15 cellular contexts compared by ENCODE assay signal in the genomic region with DNA sequence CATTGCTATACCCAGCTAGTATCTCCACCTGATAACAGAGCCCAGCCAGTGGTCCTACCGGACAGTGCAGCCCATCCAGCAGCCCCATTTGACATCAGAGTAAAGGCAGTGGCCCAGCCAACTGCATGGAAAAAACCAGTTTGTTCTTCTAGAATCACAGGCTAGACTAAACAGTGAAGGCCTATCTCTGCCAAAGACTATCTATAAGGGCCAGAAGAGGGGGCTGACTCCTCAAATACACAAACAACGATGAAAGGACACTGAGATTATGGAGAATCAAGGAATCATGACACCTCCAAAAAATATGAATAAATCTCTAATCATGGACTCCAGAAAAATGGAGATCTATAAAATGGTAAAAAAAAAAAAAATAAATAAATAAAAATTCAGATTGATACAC.
DNase-seq lines count a peak whose midpoint lies in the region; ATAC-seq and TF ChIP-seq lines count a peak whose summit lies in the region.
"Had no signal": no experiment of that assay in that cellular context is flagged by ENCODE, and none has a peak within 500 bp of the region (broad histone marks: within the 10 kb centered on the region; RNA-seq: fewer than 3 reads in every experiment).

No MANE protein-coding gene starts in this region.

- no peak overlapping the region for H3K4ac ChIP-seq in neuronal stem cell (ENCODE audit: low read length)

- H3K36me3 ChIP-seq in GM23338 (ENCODE audit: insufficient read depth) (no peaks in the 10 kb centered on the region), iPS DF 6.9 (ENCODE audit: control insufficient read depth, insufficient read depth, low read length) (no peaks in the 10 kb centered on the region), neuronal stem cell (replicated peaks in 1 of 2; ENCODE audit: control insufficient read depth in 2 of 2, insufficient read depth in 2 of 2, low read length in 2 of 2) (no peaks in the 10 kb centered on the region), SJCRH30 (no peaks in the 10 kb centered on the region)

- H3K4me2 ChIP-seq in GM23338, result peak overlapping the region; percentile 1; the same call in 1 of the 2 replicates
- H3K4me2 ChIP-seq in neuronal stem cell (ENCODE audit: insufficient read depth, low read length, poor library complexity, severe bottlenecking), result no peak overlapping the region

- H2BK5ac ChIP-seq in neuronal stem cell (ENCODE audit: low read length), result no peak overlapping the region

- H2AK5ac ChIP-seq in neuronal stem cell (ENCODE audit: low read depth, low read length), result no peak overlapping the region

- no peaks in the 10 kb centered on the region for H3K27me3 ChIP-seq in GM23338 (ENCODE audit: insufficient read depth)
- no peaks in the 10 kb centered on the region for H3K27me3 ChIP-seq in iPS DF 6.9 (ENCODE audit: control insufficient read depth, insufficient read depth, low read length)
- peaks cover 0 to 7% (median 0%) of the 10 kb centered on the region in 3 experiments for H3K27me3 ChIP-seq in neuronal stem cell (ENCODE audit: control insufficient read depth in 3 of 3, insufficient read depth in 3 of 3, low read depth in 1 of 3, low read length in 3 of 3)
- no peaks in the 10 kb centered on the region for H3K27me3 ChIP-seq in SJCRH30

- H3K4me1 ChIP-seq in GM23338 (ENCODE audit: insufficient read depth), result peaks cover 14% of the 10 kb centered on the region
- peaks cover 6% of the 10 kb centered on the region for H3K4me1 ChIP-seq in iPS DF 6.9 (ENCODE audit: control insufficient read depth, insufficient read depth, low read length)
- peaks cover 0 to 3% of the 10 kb centered on the region in 2 donors for H3K4me1 ChIP-seq in neuronal stem cell (ENCODE audit: control insufficient read depth in 2 of 2, insufficient read depth in 1 of 2, low read depth in 1 of 2, low read length in 2 of 2)
- no peaks in the 10 kb centered on the region for H3K4me1 ChIP-seq in SJCRH30

- H3K9me3 ChIP-seq in iPS DF 6.9 (ENCODE audit: control insufficient read depth, insufficient read depth, low read length) (no peaks in the 10 kb centered on the region), neuronal stem cell (replicated peaks in 1 of 2; ENCODE audit: control insufficient read depth in 2 of 2, insufficient read depth in 1 of 2, low read depth in 1 of 2, low read length in 2 of 2) (no peaks in the 10 kb centered on the region), SJCRH30 (replicated peaks) (no peaks in the 10 kb centered on the region)

- peaks cover 22% of the 10 kb centered on the region for H3K79me2 ChIP-seq in GM23338 (replicated peaks; ENCODE audit: insufficient read depth)

- peak in 1 of 2 experiments; percentile 30; a peak in 3 of 4 replicates for TF ChIP-seq CTCF in GM23338 (conservative IDR thresholded peaks at IDR 0.05; ENCODE audit: low read depth in 2 of 2)
- no peak for TF ChIP-seq CTCF in WTC11 (IDR thresholded peaks at IDR 0.05)

- no CpG with 5 or more reads among the region's 2 CpGs for WGBS in iPS DF 6.9 (ENCODE audit: insufficient coverage, insufficient read length)
- no CpG with 5 or more reads among the region's 2 CpGs for WGBS in neuronal stem cell (ENCODE audit: extremely low coverage in 2 of 2, insufficient read length in 2 of 2, insufficient replicate concordance in 1 of 2), 2 donors

- H3K79me1 ChIP-seq in neuronal stem cell (ENCODE audit: low read depth, low read length), result no peaks in the 10 kb centered on the region

- peaks cover 5% of the 10 kb centered on the region; the same call in 1 of the 2 replicates for H3F3A ChIP-seq in GM23338 (replicated peaks; ENCODE audit: low read depth)

- no peak for ATAC-seq in GM23338
- no peak for ATAC-seq in WTC11

- H4K91ac ChIP-seq in neuronal stem cell (ENCODE audit: low read depth, low read length, poor library complexity), result no peak overlapping the region

- peaks cover 9% of the 10 kb centered on the region for H3K9me3 Mint-ChIP-seq in GM23338
- peaks cover 4% of the 10 kb centered on the region for H3K9me3 Mint-ChIP-seq in WTC11
- H3K9me3 Mint-ChIP-seq: HFFc6 had no signal

- H3K4me3 Mint-ChIP-seq in GM23338 (no peak overlapping the region), WTC11 (no peak overlapping the region)
- H3K4me3 Mint-ChIP-seq: B cell; CD4-positive, alpha-beta memory T cell; HFFc6 had no signal

- H3K27ac ChIP-seq in GM23338 (ENCODE audit: low read depth) (peak overlapping the region; percentile 94), iPS DF 6.9 (ENCODE audit: low read length) (peak overlapping the region; percentile 76), neuronal stem cell (replicated peaks; ENCODE audit: low read length) (no peak overlapping the region), substantia nigra (ENCODE audit: low read depth, low read length, poor library complexity, severe bottlenecking) (no peak overlapping the region), SJCRH30 (no peak overlapping the region)

- H3K4me3 ChIP-seq in GM23338, result no peak overlapping the region
- no peak overlapping the region for H3K4me3 ChIP-seq in iPS DF 6.9 (ENCODE audit: low read length)
- no peak overlapping the region for H3K4me3 ChIP-seq in neuronal stem cell (ENCODE audit: low read length in 2 of 2)
- no peak overlapping the region for H3K4me3 ChIP-seq in SJCRH30

- POLR2A ChIA-PET in WTC11 (lab: Charles Lee), result no interaction called here

- H3K36me3 Mint-ChIP-seq in GM23338 (ENCODE audit: low read depth) (peaks cover 38% of the 10 kb centered on the region), WTC11 (peaks cover 27% of the 10 kb centered on the region)
- H3K36me3 Mint-ChIP-seq: CD4-positive, alpha-beta memory T cell had no signal

- no peak overlapping the region for H2AFZ ChIP-seq in GM23338
- no peak overlapping the region for H2AFZ ChIP-seq in neuronal stem cell (ENCODE audit: low read length)

- no peak overlapping the region for H2BK12ac ChIP-seq in neuronal stem cell (ENCODE audit: low read length)

- H4K20me1 ChIP-seq in GM23338 (replicated peaks; ENCODE audit: insufficient read depth), result no peaks in the 10 kb centered on the region

- no peaks in the 10 kb centered on the region for H3K9me2 ChIP-seq in GM23338 (ENCODE audit: insufficient read depth)

- H4K8ac ChIP-seq in neuronal stem cell (ENCODE audit: low read depth, low read length), result peak overlapping the region; percentile 17

- no peak overlapping the region for H3K14ac ChIP-seq in neuronal stem cell (ENCODE audit: low read length)

- H3K4me1 Mint-ChIP-seq in GM23338 (peaks cover 32% of the 10 kb centered on the region), WTC11 (peaks cover 52% of the 10 kb centered on the region)
- H3K4me1 Mint-ChIP-seq: B cell; CD4-positive, alpha-beta memory T cell had no signal

- no peak overlapping the region for H2BK120ac ChIP-seq in neuronal stem cell (ENCODE audit: low read depth, low read length)

- no peak overlapping the region for H3K18ac ChIP-seq in neuronal stem cell (ENCODE audit: low read length)

- no peak overlapping the region for H3K9ac ChIP-seq in neuronal stem cell (ENCODE audit: low read depth, low read length, poor library complexity)

- no peak overlapping the region for H2BK15ac ChIP-seq in neuronal stem cell (ENCODE audit: low read length)

- H3K23ac ChIP-seq in neuronal stem cell (ENCODE audit: low read depth, low read length, poor library complexity), result no peak overlapping the region

- CTCF ChIA-PET in WTC11 (lab: Charles Lee), result no interaction called here

- H3K27me3 Mint-ChIP-seq in GM23338 (ENCODE audit: insufficient read depth, low read depth, poor library complexity) (peaks cover 12% of the 10 kb centered on the region), WTC11 (ENCODE audit: low read depth) (no peaks in the 10 kb centered on the region; the same call in 1 of the 2 replicates)
- H3K27me3 Mint-ChIP-seq: B cell; CD4-positive, alpha-beta memory T cell had no signal

- H3K27ac Mint-ChIP-seq in GM23338, result peak overlapping the region; percentile 95
- H3K27ac Mint-ChIP-seq in WTC11, result peak overlapping the region; percentile 97
- H3K27ac Mint-ChIP-seq: B cell; CD4-positive, alpha-beta memory T cell; HFFc6 had no signal

- DNase-seq in GM23338 (ENCODE audit: low spot score), result no peak
- no peak for DNase-seq in WTC11 (ENCODE audit: low spot score)
- DNase-seq in iPS DF 6.9 (ENCODE audit: low read depth, low spot score), result no peak
- no peak for DNase-seq in neuronal stem cell (ENCODE audit: low spot score)
- DNase-seq in substantia nigra (lab: John Stamatoyannopoulos, UW), result no peak
- no peak for DNase-seq in T-helper 1 cell
- DNase-seq in SJCRH30, result no peak
- no peak for DNase-seq in middle frontal gyrus (ENCODE audit: extremely low spot score, low spot score)
- DNase-seq: C1 segment of cervical spinal cord; CD4-positive, alpha-beta memory T cell; DMS79; GOT3; HCEC 1CT; HFFc6 had no signal

TF ChIP-seq in GM23338, 12 proteins besides CTCF, POLR2A, EP300 and RAD21 (continues in another document):
- TF ChIP-seq EZH2phosphoT487 (IDR thresholded peaks at IDR 0.05; ENCODE audit: unreplicated experiment) (no peak), EZH2 (IDR thresholded peaks at IDR 0.05; ENCODE audit: low read depth, unreplicated experiment) (no peak)

TF ChIP-seq in WTC11, 78 proteins besides CTCF, POLR2A, EP300 and RAD21 (continues in another document):
- no peak for TF ChIP-seq AR (CRISPR knock-in tag; IDR thresholded peaks at IDR 0.05)
- TF ChIP-seq, protein P1, sequence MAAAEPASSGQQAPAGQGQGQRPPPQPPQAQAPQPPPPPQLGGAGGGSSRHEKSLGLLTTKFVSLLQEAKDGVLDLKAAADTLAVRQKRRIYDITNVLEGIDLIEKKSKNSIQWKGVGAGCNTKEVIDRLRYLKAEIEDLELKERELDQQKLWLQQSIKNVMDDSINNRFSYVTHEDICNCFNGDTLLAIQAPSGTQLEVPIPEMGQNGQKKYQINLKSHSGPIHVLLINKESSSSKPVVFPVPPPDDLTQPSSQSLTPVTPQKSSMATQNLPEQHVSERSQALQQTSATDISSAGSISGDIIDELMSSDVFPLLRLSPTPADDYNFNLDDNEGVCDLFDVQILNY (CRISPR knock-in tag; IDR thresholded peaks at IDR 0.05), result no peak

Comparison
In these comparisons a context has a peak if more than half of its experiments do, and no peak if none do; other contexts are left out.
1. H3K27ac ChIP-seq: peak in GM23338 (single experiment) and iPS DF 6.9 (single experiment); none in neuronal stem cell (single experiment), substantia nigra (single experiment) and SJCRH30 (single experiment).